Comparison of ENCODE assay signal across 8 cellular contexts in the genomic region with DNA sequence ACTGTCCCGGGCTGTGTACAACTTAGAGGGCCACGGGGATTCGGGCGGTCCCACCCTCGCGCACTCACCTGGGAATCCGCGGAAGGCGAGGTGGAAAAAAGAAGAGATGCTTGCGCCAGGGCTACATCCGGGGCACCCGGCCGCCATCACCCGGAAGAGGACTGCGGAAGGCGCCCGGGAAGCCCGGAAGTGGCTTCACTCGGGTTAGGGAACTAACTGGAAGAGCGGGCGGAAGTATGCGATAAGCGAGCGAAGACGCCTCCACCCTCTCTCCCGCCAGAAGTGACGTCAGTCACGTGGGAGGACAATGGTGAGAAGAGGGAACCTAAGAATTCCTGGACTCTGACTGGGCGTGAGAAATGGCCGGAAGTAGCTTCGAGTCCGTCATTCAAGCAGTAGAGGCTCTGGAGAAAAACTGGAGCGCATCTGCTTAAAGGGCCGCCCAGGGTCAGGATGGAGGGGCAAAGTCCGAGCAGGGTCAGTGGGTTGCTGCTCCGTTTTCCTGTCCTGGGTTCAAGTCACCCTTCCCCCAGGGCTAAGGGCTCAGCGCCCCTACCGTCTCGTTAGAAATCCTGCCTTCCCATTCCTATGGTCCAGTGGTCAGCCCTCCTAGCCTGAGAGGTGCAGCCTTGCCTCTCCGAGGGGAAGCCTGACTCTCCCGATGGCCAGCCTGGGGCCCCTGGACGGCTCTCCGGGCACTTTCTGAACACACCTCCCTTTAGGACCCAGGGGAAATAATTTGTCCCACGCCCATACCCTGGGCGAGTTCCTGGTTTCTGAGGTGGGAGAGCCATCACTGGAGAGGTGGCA. TPM values are rescaled to one million over a fixed set of nuclear protein-coding genes. Genes with fewer than 3 reads are reported as not detected.
DNase-seq lines count a peak whose midpoint lies in the region; ATAC-seq lines count a peak whose summit lies in the region.

A gene (minus strand): TSS at position 165 of the 810 bp plus-strand sequence. CDS start 627 bp downstream, outside the sequence.

- intact Hi-C loops in left colon (cut with DNase I, micrococcal nuclease), result no loop called here

- peak; percentile 77 for ATAC-seq in GM19324 (IDR thresholded peaks at IDR 0.05; ENCODE audit: low FRiP score, unreplicated experiment)
- peak; percentile 42 for ATAC-seq in HG03521 (IDR thresholded peaks at IDR 0.05; ENCODE audit: unreplicated experiment)
- peak; percentile 88 for ATAC-seq in left colon

- DNase-seq in Ammon's horn (ENCODE audit: low spot score) (peak; percentile 99), NCI-H748 (lab: John Stamatoyannopoulos, UW; ENCODE audit: unreplicated experiment) (peak; percentile 98), dedifferentiated amniotic fluid mesenchymal stem cell (ENCODE audit: extremely low spot score) (peak; percentile 98), left colon (peak; percentile 95 to 98)
- DNase-seq in activated CD4-positive, alpha-beta T cell treated with anti-CD3 and anti-CD28 coated beads, Interleukin-2, amount 50 U/mL, for 24 hours (ENCODE audit: low read depth in 1 of 2, low spot score in 1 of 2), result peak; percentile 65 to 86
- DNase-seq in stimulated activated CD4-positive, alpha-beta T cell treated with anti-CD3 and anti-CD28 coated beads, Interleukin-1b, Interleukin-23, amount 100 ng/mL, for 4 hours (ENCODE audit: low read depth in 2 of 2), result peak; percentile 76 to 78

RNA-seq across cellular contexts. Expression of the gene that starts here (rescaled TPM):
- total RNA-seq in left colon, result 10 to 100 TPM; 57.3 to 65.2 TPM

Comparison
In these comparisons a context has a peak if more than half of its experiments do, and no peak if none do; other contexts are left out.
1. Peak in every context shown above with its lines: DNase-seq and ATAC-seq.